In genomic region chrX:39859991-39860861, GRCh38 we compare ENCODE assay signal across 8 cellular contexts.
DNase-seq lines count a peak whose midpoint lies in the region; ATAC-seq and TF ChIP-seq lines count a peak whose summit lies in the region.

No MANE protein-coding gene starts in this region.

- H3K27me3 ChIP-seq in SJSA1 (replicated peaks) (no peaks in the 10 kb centered on the region), lower lobe of right lung (ENCODE audit: low read depth) (no peaks in the 10 kb centered on the region), stomach (no peaks in the 10 kb centered on the region)

- H3K4me1 ChIP-seq in SJSA1 (replicated peaks) (peaks cover 23% of the 10 kb centered on the region), lower lobe of right lung (peaks cover 24% of the 10 kb centered on the region), stomach (peaks cover 0 to 22% (median 10%) of the 10 kb centered on the region in 4 donors)

- no peak overlapping the region for H3K4me3 ChIP-seq in SJSA1
- no peak overlapping the region for H3K4me3 ChIP-seq in lower lobe of right lung
- no peak overlapping the region for H3K4me3 ChIP-seq in stomach

- TF ChIP-seq EP300 in stomach (IDR thresholded peaks at IDR 0.05) = no peak

- no peak for TF ChIP-seq POLR2A in stomach (IDR thresholded peaks at IDR 0.05)

- ATAC-seq in GM19438 (IDR thresholded peaks at IDR 0.05; ENCODE audit: low read depth, unreplicated experiment) (peak; percentile 67), HG03457 (IDR thresholded peaks at IDR 0.05; ENCODE audit: unreplicated experiment) (peak; percentile 65), lower lobe of right lung (peak; percentile 41 to 46)

- 32 to 50% (median 34%) methylated on average over 10 to 13 of the region's 13 CpGs for WGBS in stomach, 5 donors

- intact Hi-C loops in lower lobe of right lung (cut with DNase I) (no loop called here), stomach (cut with DNase I; ENCODE audit: low total_unique reads) (no loop called here)

- 0 out of 2 replicates have a peak overlapping the region, but pooled peaks have one; percentile 40 for H3K27ac ChIP-seq in SJSA1
- H3K27ac ChIP-seq in lower lobe of right lung = no peak overlapping the region
- H3K27ac ChIP-seq in stomach = no peak overlapping the region

- DNase-seq in CMK (ENCODE audit: low read depth) (peak; percentile 17), SJSA1 (ENCODE audit: low read depth in 1 of 2, low spot score in 2 of 2) (peak; percentile 66 to 75), lower lobe of right lung (no peak), stomach (peak; percentile 34), G401 (ENCODE audit: low spot score) (no peak)
- peak; percentile 14 to 45 (median 26) for DNase-seq in activated naive CD4-positive, alpha-beta T cell (lab: John Stamatoyannopoulos, UW)

- H3K9me3 ChIP-seq in SJSA1 (replicated peaks) (no peaks in the 10 kb centered on the region), lower lobe of right lung (no peaks in the 10 kb centered on the region), stomach (peaks cover 0 to 9% (median 4%) of the 10 kb centered on the region in 4 donors)

- H3K36me3 ChIP-seq in SJSA1 (no peaks in the 10 kb centered on the region), lower lobe of right lung (no peaks in the 10 kb centered on the region), stomach (no peaks in the 10 kb centered on the region)

- in situ Hi-C loops in G401 (cut with HindIII; ENCODE audit: low sequenced_read_pairs) = no loop called here

- TF ChIP-seq CTCF in lower lobe of right lung (IDR thresholded peaks at IDR 0.05) (no peak), stomach (IDR thresholded peaks at IDR 0.05) (no peak)

Comparison
In these comparisons a context has a peak if more than half of its experiments do, and no peak if none do; other contexts are left out.
1. DNase-seq: peak in CMK (single experiment), SJSA1 (2 of 2), activated naive CD4-positive, alpha-beta T cell (4 of 4) and stomach (single experiment); none in lower lobe of right lung (single experiment) and G401 (single experiment).
2. Peak in every context shown above with its lines, with median percentiles within 50 percentile points of each other: ATAC-seq.